In the genomic region with DNA sequence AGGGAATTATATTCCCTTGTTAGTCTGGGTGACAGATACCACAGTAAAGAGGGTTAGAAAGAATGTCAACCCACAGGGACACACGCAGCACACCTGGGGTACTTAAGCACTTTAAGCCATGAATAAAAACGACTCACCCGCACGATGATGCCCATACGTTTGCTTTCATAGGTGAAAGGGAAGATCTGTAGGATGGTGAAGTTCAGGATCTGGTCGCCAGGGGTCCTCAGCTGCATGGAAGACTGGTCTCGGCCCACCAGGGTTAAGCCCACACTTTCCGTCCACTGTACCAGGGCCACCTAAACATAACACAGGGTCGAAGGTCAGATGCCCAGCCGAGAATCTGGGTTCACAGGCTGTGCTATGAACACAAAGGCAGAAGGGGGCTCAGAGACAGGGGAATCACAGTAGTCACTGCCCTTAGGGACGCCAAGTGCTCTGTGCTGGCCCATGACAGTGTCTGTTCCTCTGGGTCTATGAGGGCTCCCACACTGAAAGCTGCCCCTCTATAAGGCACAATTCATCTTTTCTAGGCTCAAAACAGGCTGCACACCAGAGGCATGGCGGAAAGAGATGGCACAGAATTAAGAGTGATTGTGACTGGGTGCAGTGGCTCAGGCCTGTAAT, we compare ENCODE assay signal across 1 cellular context.
TF ChIP-seq lines count a peak whose summit lies in the region.

No MANE protein-coding gene starts in this region.

TF ChIP-seq in HepG2, 621 proteins besides CTCF, POLR2A, EP300 and RAD21 (continued from another document and continues in another):
- TF ChIP-seq, protein P1, sequence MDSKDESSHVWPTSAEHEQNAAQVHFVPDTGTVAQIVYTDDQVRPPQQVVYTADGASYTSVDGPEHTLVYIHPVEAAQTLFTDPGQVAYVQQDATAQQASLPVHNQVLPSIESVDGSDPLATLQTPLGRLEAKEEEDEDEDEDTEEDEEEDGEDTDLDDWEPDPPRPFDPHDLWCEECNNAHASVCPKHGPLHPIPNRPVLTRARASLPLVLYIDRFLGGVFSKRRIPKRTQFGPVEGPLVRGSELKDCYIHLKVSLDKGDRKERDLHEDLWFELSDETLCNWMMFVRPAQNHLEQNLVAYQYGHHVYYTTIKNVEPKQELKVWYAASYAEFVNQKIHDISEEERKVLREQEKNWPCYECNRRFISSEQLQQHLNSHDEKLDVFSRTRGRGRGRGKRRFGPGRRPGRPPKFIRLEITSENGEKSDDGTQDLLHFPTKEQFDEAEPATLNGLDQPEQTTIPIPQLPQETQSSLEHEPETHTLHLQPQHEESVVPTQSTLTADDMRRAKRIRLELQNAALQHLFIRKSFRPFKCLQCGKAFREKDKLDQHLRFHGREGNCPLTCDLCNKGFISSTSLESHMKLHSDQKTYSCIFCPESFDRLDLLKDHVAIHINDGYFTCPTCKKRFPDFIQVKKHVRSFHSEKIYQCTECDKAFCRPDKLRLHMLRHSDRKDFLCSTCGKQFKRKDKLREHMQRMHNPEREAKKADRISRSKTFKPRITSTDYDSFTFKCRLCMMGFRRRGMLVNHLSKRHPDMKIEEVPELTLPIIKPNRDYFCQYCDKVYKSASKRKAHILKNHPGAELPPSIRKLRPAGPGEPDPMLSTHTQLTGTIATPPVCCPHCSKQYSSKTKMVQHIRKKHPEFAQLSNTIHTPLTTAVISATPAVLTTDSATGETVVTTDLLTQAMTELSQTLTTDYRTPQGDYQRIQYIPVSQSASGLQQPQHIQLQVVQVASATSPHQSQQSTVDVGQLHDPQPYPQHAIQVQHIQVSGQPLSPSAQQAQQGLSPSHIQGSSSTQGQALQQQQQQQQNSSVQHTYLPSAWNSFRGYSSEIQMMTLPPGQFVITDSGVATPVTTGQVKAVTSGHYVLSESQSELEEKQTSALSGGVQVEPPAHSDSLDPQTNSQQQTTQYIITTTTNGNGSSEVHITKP (CRISPR knock-in tag; IDR thresholded peaks at IDR 0.05; ENCODE audit: low read depth): no peak
- TF ChIP-seq ZSCAN31 (CRISPR knock-in tag; IDR thresholded peaks at IDR 0.05; ENCODE audit: low read depth) (0 out of 2 replicates have a peak, but pooled peaks have one; percentile 54), RBFOX2 (IDR thresholded peaks at IDR 0.05; ENCODE audit: low read depth, low read length) (no peak), ZNF501 (CRISPR knock-in tag; IDR thresholded peaks at IDR 0.05) (peak; percentile 47; the same call in 1 of the 2 replicates), ZNF563 (CRISPR knock-in tag; IDR thresholded peaks at IDR 0.05) (0 out of 2 replicates have a peak, but pooled peaks have one; percentile 17), IRX3 (CRISPR knock-in tag; IDR thresholded peaks at IDR 0.05; ENCODE audit: borderline replicate concordance, low read depth) (no peak), GATAD1 (CRISPR knock-in tag; IDR thresholded peaks at IDR 0.05) (peak; percentile 16; the same call in 1 of the 2 replicates), ZNF3 (CRISPR knock-in tag; IDR thresholded peaks at IDR 0.05) (no peak), ZSCAN20 (CRISPR knock-in tag; IDR thresholded peaks at IDR 0.05; ENCODE audit: borderline replicate concordance) (no peak), ZNF589 (CRISPR knock-in tag; conservative IDR thresholded peaks at IDR 0.05) (no peak), TRIM24 (CRISPR knock-in tag; IDR thresholded peaks at IDR 0.05) (no peak), MLLT10 (CRISPR knock-in tag; IDR thresholded peaks at IDR 0.05) (no peak), ZNF230 (CRISPR knock-in tag; IDR thresholded peaks at IDR 0.05) (peak; percentile 66; the same call in 1 of the 2 replicates), ZNF790 (CRISPR knock-in tag; IDR thresholded peaks at IDR 0.05; ENCODE audit: borderline replicate concordance) (no peak), ZFP36L2 (CRISPR knock-in tag; IDR thresholded peaks at IDR 0.05) (no peak), ASH2L (IDR thresholded peaks at IDR 0.05; ENCODE audit: insufficient read length, low read depth, low read length) (no peak), KDM2A (CRISPR knock-in tag; IDR thresholded peaks at IDR 0.05; ENCODE audit: borderline replicate concordance, low read depth) (peak; percentile 27; the same call in 1 of the 2 replicates), ARHGAP35 (CRISPR knock-in tag; IDR thresholded peaks at IDR 0.05; ENCODE audit: borderline replicate concordance) (0 out of 2 replicates have a peak, but pooled peaks have one; percentile 58), PAX8 (CRISPR knock-in tag; IDR thresholded peaks at IDR 0.05; ENCODE audit: borderline replicate concordance) (no peak), ZMYM4 (CRISPR knock-in tag; IDR thresholded peaks at IDR 0.05) (peak; percentile 43; the same call in 1 of the 2 replicates), HNF4A (CRISPR knock-in tag; IDR thresholded peaks at IDR 0.05) (peak; percentile 34; the same call in 1 of the 2 replicates), SMAD1 (CRISPR knock-in tag; IDR thresholded peaks at IDR 0.05; ENCODE audit: borderline replicate concordance, low read depth) (0 out of 2 replicates have a peak, but pooled peaks have one; percentile 63), THAP11 (CRISPR knock-in tag; IDR thresholded peaks at IDR 0.05) (peak; percentile 52; the same call in 1 of the 2 replicates), HNF4G (IDR thresholded peaks at IDR 0.05; ENCODE audit: borderline replicate concordance, low read depth, low read length) (0 out of 2 replicates have a peak, but pooled peaks have one; percentile 17), HNF4G (CRISPR knock-in tag; IDR thresholded peaks at IDR 0.05; ENCODE audit: borderline replicate concordance, low read depth) (peak; percentile 72; the same call in 1 of the 2 replicates), ZNF160 (CRISPR knock-in tag; IDR thresholded peaks at IDR 0.05) (no peak), CCDC6 (CRISPR knock-in tag; IDR thresholded peaks at IDR 0.05) (no peak; the same call in 1 of the 2 replicates)
- TF ChIP-seq, protein P2, sequence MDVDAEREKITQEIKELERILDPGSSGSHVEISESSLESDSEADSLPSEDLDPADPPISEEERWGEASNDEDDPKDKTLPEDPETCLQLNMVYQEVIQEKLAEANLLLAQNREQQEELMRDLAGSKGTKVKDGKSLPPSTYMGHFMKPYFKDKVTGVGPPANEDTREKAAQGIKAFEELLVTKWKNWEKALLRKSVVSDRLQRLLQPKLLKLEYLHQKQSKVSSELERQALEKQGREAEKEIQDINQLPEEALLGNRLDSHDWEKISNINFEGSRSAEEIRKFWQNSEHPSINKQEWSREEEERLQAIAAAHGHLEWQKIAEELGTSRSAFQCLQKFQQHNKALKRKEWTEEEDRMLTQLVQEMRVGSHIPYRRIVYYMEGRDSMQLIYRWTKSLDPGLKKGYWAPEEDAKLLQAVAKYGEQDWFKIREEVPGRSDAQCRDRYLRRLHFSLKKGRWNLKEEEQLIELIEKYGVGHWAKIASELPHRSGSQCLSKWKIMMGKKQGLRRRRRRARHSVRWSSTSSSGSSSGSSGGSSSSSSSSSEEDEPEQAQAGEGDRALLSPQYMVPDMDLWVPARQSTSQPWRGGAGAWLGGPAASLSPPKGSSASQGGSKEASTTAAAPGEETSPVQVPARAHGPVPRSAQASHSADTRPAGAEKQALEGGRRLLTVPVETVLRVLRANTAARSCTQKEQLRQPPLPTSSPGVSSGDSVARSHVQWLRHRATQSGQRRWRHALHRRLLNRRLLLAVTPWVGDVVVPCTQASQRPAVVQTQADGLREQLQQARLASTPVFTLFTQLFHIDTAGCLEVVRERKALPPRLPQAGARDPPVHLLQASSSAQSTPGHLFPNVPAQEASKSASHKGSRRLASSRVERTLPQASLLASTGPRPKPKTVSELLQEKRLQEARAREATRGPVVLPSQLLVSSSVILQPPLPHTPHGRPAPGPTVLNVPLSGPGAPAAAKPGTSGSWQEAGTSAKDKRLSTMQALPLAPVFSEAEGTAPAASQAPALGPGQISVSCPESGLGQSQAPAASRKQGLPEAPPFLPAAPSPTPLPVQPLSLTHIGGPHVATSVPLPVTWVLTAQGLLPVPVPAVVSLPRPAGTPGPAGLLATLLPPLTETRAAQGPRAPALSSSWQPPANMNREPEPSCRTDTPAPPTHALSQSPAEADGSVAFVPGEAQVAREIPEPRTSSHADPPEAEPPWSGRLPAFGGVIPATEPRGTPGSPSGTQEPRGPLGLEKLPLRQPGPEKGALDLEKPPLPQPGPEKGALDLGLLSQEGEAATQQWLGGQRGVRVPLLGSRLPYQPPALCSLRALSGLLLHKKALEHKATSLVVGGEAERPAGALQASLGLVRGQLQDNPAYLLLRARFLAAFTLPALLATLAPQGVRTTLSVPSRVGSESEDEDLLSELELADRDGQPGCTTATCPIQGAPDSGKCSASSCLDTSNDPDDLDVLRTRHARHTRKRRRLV (CRISPR knock-in tag; IDR thresholded peaks at IDR 0.05): no peak
- TF ChIP-seq, protein P3, sequence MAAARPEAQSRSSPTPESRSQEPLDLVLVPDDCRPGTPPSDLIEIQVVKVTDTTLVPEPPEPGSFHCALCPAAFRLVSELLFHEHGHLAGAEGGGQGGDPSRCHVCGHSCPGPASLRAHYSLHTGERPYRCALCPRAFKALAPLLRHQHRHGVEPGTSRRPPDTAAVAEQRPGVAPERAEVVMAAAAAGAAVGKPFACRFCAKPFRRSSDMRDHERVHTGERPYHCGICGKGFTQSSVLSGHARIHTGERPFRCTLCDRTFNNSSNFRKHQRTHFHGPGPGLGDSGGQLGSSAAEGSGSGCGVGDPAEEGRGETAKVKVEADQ (CRISPR knock-in tag; IDR thresholded peaks at IDR 0.05; ENCODE audit: borderline replicate concordance): no peak
- TF ChIP-seq, protein P4, sequence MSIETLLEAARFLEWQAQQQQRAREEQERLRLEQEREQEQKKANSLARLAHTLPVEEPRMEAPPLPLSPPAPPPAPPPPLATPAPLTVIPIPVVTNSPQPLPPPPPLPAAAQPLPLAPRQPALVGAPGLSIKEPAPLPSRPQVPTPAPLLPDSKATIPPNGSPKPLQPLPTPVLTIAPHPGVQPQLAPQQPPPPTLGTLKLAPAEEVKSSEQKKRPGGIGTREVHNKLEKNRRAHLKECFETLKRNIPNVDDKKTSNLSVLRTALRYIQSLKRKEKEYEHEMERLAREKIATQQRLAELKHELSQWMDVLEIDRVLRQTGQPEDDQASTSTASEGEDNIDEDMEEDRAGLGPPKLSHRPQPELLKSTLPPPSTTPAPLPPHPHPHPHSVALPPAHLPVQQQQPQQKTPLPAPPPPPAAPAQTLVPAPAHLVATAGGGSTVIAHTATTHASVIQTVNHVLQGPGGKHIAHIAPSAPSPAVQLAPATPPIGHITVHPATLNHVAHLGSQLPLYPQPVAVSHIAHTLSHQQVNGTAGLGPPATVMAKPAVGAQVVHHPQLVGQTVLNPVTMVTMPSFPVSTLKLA (IDR thresholded peaks at IDR 0.05): no peak
- TF ChIP-seq, protein P5, sequence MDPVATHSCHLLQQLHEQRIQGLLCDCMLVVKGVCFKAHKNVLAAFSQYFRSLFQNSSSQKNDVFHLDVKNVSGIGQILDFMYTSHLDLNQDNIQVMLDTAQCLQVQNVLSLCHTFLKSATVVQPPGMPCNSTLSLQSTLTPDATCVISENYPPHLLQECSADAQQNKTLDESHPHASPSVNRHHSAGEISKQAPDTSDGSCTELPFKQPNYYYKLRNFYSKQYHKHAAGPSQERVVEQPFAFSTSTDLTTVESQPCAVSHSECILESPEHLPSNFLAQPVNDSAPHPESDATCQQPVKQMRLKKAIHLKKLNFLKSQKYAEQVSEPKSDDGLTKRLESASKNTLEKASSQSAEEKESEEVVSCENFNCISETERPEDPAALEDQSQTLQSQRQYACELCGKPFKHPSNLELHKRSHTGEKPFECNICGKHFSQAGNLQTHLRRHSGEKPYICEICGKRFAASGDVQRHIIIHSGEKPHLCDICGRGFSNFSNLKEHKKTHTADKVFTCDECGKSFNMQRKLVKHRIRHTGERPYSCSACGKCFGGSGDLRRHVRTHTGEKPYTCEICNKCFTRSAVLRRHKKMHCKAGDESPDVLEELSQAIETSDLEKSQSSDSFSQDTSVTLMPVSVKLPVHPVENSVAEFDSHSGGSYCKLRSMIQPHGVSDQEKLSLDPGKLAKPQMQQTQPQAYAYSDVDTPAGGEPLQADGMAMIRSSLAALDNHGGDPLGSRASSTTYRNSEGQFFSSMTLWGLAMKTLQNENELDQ (CRISPR knock-in tag; IDR thresholded peaks at IDR 0.05; ENCODE audit: borderline replicate concordance): no peak; the same call in 1 of the 2 replicates
- TF ChIP-seq, protein P6, sequence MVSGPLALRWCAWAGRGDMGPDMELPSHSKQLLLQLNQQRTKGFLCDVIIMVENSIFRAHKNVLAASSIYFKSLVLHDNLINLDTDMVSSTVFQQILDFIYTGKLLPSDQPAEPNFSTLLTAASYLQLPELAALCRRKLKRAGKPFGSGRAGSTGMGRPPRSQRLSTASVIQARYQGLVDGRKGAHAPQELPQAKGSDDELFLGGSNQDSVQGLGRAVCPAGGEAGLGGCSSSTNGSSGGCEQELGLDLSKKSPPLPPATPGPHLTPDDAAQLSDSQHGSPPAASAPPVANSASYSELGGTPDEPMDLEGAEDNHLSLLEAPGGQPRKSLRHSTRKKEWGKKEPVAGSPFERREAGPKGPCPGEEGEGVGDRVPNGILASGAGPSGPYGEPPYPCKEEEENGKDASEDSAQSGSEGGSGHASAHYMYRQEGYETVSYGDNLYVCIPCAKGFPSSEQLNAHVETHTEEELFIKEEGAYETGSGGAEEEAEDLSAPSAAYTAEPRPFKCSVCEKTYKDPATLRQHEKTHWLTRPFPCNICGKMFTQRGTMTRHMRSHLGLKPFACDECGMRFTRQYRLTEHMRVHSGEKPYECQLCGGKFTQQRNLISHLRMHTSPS (CRISPR knock-in tag; IDR thresholded peaks at IDR 0.05; ENCODE audit: low read depth): peak; percentile 81
- TF ChIP-seq, protein P7, sequence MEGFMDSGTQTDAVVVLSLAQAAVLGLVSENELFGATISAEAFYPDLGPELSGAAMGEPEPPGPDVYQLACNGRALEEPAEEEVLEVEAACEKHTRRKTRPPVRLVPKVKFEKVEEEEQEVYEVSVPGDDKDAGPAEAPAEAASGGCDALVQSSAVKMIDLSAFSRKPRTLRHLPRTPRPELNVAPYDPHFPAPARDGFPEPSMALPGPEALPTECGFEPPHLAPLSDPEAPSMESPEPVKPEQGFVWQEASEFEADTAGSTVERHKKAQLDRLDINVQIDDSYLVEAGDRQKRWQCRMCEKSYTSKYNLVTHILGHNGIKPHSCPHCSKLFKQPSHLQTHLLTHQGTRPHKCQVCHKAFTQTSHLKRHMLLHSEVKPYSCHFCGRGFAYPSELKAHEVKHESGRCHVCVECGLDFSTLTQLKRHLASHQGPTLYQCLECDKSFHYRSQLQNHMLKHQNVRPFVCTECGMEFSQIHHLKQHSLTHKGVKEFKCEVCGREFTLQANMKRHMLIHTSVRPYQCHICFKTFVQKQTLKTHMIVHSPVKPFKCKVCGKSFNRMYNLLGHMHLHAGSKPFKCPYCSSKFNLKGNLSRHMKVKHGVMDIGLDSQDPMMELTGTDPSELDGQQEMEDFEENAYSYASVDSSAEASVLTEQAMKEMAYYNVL (CRISPR knock-in tag; IDR thresholded peaks at IDR 0.05; ENCODE audit: borderline replicate concordance): no peak
- TF ChIP-seq, protein P8, sequence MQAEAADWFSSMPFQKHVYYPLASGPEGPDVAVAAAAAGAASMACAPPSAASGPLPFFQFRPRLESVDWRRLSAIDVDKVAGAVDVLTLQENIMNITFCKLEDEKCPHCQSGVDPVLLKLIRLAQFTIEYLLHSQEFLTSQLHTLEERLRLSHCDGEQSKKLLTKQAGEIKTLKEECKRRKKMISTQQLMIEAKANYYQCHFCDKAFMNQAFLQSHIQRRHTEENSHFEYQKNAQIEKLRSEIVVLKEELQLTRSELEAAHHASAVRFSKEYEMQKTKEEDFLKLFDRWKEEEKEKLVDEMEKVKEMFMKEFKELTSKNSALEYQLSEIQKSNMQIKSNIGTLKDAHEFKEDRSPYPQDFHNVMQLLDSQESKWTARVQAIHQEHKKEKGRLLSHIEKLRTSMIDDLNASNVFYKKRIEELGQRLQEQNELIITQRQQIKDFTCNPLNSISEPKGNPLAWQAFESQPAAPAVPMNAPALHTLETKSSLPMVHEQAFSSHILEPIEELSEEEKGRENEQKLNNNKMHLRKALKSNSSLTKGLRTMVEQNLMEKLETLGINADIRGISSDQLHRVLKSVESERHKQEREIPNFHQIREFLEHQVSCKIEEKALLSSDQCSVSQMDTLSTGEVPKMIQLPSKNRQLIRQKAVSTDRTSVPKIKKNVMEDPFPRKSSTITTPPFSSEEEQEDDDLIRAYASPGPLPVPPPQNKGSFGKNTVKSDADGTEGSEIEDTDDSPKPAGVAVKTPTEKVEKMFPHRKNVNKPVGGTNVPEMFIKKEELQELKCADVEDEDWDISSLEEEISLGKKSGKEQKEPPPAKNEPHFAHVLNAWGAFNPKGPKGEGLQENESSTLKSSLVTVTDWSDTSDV (CRISPR knock-in tag; IDR thresholded peaks at IDR 0.05): no peak
